ENCODE assay signal across 1 cellular context in the genomic region with DNA sequence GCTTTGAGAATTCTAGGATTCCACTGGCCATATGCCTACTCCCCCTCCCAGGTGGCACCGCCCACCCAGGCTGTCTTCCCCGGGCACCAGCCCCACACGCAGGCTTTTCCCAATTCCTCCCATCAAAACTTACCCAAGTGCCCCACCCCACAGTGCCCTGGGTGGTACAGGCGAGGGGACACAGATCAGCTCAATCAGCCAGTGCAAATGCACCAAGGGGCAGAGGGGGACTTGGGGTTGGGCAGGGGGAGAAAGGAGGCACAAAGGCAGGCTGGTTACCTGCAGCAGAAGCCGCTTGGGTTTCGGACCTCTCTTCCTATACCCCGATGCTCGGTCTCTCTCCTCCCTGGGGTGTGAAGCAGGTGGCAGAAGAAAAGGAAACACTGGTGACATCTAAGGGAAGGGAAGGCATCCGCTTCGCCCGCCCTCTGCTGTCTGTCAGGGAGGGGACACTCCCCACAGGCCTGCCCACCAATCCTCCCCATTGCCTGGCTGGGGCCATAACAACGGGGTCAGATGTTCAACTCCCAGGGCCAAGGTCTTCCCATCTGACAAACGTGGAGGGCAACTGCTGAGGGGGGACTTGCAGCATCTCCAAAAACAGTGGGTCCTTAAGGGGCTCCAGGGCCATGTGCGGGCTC.
TF ChIP-seq lines count a peak whose summit lies in the region.

No MANE protein-coding gene starts in this region.

TF ChIP-seq in GM23338, 12 proteins besides CTCF, POLR2A, EP300 and RAD21 (continued from another document):
- TF ChIP-seq, protein P1, sequence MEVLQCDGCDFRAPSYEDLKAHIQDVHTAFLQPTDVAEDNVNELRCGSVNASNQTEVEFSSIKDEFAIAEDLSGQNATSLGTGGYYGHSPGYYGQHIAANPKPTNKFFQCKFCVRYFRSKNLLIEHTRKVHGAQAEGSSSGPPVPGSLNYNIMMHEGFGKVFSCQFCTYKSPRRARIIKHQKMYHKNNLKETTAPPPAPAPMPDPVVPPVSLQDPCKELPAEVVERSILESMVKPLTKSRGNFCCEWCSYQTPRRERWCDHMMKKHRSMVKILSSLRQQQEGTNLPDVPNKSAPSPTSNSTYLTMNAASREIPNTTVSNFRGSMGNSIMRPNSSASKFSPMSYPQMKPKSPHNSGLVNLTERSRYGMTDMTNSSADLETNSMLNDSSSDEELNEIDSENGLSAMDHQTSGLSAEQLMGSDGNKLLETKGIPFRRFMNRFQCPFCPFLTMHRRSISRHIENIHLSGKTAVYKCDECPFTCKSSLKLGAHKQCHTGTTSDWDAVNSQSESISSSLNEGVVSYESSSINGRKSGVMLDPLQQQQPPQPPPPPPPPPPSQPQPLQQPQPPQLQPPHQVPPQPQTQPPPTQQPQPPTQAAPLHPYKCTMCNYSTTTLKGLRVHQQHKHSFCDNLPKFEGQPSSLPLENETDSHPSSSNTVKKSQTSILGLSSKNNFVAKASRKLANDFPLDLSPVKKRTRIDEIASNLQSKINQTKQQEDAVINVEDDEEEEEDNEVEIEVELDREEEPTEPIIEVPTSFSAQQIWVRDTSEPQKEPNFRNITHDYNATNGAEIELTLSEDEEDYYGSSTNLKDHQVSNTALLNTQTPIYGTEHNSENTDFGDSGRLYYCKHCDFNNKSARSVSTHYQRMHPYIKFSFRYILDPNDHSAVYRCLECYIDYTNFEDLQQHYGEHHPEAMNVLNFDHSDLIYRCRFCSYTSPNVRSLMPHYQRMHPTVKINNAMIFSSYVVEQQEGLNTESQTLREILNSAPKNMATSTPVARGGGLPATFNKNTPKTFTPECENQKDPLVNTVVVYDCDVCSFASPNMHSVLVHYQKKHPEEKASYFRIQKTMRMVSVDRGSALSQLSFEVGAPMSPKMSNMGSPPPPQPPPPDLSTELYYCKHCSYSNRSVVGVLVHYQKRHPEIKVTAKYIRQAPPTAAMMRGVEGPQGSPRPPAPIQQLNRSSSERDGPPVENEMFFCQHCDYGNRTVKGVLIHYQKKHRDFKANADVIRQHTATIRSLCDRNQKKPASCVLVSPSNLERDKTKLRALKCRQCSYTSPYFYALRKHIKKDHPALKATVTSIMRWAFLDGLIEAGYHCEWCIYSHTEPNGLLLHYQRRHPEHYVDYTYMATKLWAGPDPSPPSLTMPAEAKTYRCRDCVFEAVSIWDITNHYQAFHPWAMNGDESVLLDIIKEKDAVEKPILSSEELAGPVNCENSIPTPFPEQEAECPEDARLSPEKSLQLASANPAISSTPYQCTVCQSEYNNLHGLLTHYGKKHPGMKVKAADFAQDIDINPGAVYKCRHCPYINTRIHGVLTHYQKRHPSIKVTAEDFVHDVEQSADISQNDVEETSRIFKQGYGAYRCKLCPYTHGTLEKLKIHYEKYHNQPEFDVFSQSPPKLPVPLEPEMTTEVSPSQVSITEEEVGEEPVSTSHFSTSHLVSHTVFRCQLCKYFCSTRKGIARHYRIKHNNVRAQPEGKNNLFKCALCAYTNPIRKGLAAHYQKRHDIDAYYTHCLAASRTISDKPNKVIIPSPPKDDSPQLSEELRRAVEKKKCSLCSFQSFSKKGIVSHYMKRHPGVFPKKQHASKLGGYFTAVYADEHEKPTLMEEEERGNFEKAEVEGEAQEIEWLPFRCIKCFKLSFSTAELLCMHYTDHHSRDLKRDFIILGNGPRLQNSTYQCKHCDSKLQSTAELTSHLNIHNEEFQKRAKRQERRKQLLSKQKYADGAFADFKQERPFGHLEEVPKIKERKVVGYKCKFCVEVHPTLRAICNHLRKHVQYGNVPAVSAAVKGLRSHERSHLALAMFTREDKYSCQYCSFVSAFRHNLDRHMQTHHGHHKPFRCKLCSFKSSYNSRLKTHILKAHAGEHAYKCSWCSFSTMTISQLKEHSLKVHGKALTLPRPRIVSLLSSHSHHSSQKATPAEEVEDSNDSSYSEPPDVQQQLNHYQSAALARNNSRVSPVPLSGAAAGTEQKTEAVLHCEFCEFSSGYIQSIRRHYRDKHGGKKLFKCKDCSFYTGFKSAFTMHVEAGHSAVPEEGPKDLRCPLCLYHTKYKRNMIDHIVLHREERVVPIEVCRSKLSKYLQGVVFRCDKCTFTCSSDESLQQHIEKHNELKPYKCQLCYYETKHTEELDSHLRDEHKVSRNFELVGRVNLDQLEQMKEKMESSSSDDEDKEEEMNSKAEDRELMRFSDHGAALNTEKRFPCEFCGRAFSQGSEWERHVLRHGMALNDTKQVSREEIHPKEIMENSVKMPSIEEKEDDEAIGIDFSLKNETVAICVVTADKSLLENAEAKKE (CRISPR knock-in tag; IDR thresholded peaks at IDR 0.05), result no peak
- TF ChIP-seq POLR2AphosphoS5 (IDR thresholded peaks at IDR 0.05; ENCODE audit: low read depth), result no peak
- TF ChIP-seq, protein P2, sequence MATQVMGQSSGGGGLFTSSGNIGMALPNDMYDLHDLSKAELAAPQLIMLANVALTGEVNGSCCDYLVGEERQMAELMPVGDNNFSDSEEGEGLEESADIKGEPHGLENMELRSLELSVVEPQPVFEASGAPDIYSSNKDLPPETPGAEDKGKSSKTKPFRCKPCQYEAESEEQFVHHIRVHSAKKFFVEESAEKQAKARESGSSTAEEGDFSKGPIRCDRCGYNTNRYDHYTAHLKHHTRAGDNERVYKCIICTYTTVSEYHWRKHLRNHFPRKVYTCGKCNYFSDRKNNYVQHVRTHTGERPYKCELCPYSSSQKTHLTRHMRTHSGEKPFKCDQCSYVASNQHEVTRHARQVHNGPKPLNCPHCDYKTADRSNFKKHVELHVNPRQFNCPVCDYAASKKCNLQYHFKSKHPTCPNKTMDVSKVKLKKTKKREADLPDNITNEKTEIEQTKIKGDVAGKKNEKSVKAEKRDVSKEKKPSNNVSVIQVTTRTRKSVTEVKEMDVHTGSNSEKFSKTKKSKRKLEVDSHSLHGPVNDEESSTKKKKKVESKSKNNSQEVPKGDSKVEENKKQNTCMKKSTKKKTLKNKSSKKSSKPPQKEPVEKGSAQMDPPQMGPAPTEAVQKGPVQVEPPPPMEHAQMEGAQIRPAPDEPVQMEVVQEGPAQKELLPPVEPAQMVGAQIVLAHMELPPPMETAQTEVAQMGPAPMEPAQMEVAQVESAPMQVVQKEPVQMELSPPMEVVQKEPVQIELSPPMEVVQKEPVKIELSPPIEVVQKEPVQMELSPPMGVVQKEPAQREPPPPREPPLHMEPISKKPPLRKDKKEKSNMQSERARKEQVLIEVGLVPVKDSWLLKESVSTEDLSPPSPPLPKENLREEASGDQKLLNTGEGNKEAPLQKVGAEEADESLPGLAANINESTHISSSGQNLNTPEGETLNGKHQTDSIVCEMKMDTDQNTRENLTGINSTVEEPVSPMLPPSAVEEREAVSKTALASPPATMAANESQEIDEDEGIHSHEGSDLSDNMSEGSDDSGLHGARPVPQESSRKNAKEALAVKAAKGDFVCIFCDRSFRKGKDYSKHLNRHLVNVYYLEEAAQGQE (IDR thresholded peaks at IDR 0.05; ENCODE audit: unreplicated experiment), result no peak
- no peak for TF ChIP-seq EZH2 (IDR thresholded peaks at IDR 0.05; ENCODE audit: low read depth, unreplicated experiment)
- no peak for TF ChIP-seq CREB1 (CRISPR knock-in tag; IDR thresholded peaks at IDR 0.05; ENCODE audit: low read depth)
TF ChIP-seq in GM23338: peak in this region for 0.
